Comparison of ENCODE assay signal across 30 cellular contexts in genomic region chr17:70104688-70105087, GRCh38. TPM values are rescaled to one million over a fixed set of nuclear protein-coding genes. Genes with fewer than 3 reads are reported as not detected.
"Had no signal": no experiment of that assay in that cellular context is flagged by ENCODE, and none has a peak within 500 bp of the region (broad histone marks: within the 10 kb centered on the region; RNA-seq: fewer than 3 reads in every experiment).

No MANE protein-coding gene starts in this region.

- H3K27ac Mint-ChIP-seq: activated naive CD4-positive, alpha-beta T cell treated with anti-CD3 and anti-CD28 coated beads for 36 hours; activated naive CD8-positive, alpha-beta T cell treated with anti-CD3 and anti-CD28 coated beads for 36 hours; endodermal cell; immature natural killer cell; memory B cell; naive thymus-derived CD8-positive, alpha-beta T cell; neural progenitor cell; progenitor cell of endocrine pancreas; T-helper 1 cell treated with Interleukin-12 subunit alpha and Interleukin-12 subunit beta and Interleukin-4 antibody, amounts not matched to agents 30 μg/mL and 1 μg/mL, for 36 hours; type B pancreatic cell had no signal

- DNase-seq: activated CD4-positive, alpha-beta T cell treated with anti-CD3 and anti-CD28 coated beads for 4 hours; activated CD4-positive, alpha-beta T cell treated with anti-CD3 and anti-CD28 coated beads, Interleukin-2, amount 50 U/mL, for 48 hours; activated CD8-positive, alpha-beta memory T cell treated with anti-CD3 and anti-CD28 coated beads for 24 hours; activated effector memory CD4-positive, alpha-beta T cell treated with Interleukin-2 at 50 U/mL for 16 hours; activated naive CD4-positive, alpha-beta T cell treated with anti-CD3 and anti-CD28 coated beads for 36 hours; activated naive CD8-positive, alpha-beta T cell treated with anti-CD3 and anti-CD28 coated beads for 36 hours; adrenal gland; aorta; body of pancreas; endodermal cell; foreskin fibroblast; heart left ventricle; immature natural killer cell; kidney; left colon; naive thymus-derived CD8-positive, alpha-beta T cell; right lobe of liver; stimulated activated CD4-positive, alpha-beta T cell treated with anti-CD3 and anti-CD28 coated beads, Interleukin-2, amount 100 ng/mL, for 48 hours; stimulated activated naive CD4-positive, alpha-beta T cell treated with Interleukin-2 at 50 U/mL for 16 hours; T-helper 9 cell; testis; uterus had no signal

- ATAC-seq: body of pancreas; esophagus mucosa; heart left ventricle; left colon; naive thymus-derived CD8-positive, alpha-beta T cell; right lobe of liver had no signal

- H3K27me3 ChIP-seq: adrenal gland, body of pancreas, heart left ventricle, neural progenitor cell, right lobe of liver, testis, uterus had no signal

- H3K4me3 ChIP-seq: adrenal gland, body of pancreas, coronary artery, heart left ventricle, neural progenitor cell, right lobe of liver, testis, uterus had no signal

- H3K9me3 Mint-ChIP-seq: activated naive CD4-positive, alpha-beta T cell treated with anti-CD3 and anti-CD28 coated beads for 36 hours; activated naive CD8-positive, alpha-beta T cell treated with anti-CD3 and anti-CD28 coated beads for 36 hours; endodermal cell; memory B cell; T-helper 1 cell treated with Interleukin-12 subunit alpha and Interleukin-12 subunit beta and Interleukin-4 antibody, amounts not matched to agents 30 μg/mL and 1 μg/mL, for 36 hours had no signal

- H3K36me3 Mint-ChIP-seq: activated naive CD8-positive, alpha-beta T cell treated with anti-CD3 and anti-CD28 coated beads for 36 hours; immature natural killer cell; memory B cell; naive thymus-derived CD8-positive, alpha-beta T cell; neural progenitor cell; type B pancreatic cell had no signal

- H3K4me3 Mint-ChIP-seq: activated naive CD4-positive, alpha-beta T cell treated with anti-CD3 and anti-CD28 coated beads for 36 hours; activated naive CD8-positive, alpha-beta T cell treated with anti-CD3 and anti-CD28 coated beads for 36 hours; endodermal cell; immature natural killer cell; memory B cell; naive thymus-derived CD8-positive, alpha-beta T cell; neural progenitor cell; T-helper 1 cell treated with Interleukin-12 subunit alpha and Interleukin-12 subunit beta and Interleukin-4 antibody, amounts not matched to agents 30 μg/mL and 1 μg/mL, for 36 hours; type B pancreatic cell had no signal

- H3K9ac ChIP-seq: neural progenitor cell had no signal

- H3K4me1 Mint-ChIP-seq: activated naive CD8-positive, alpha-beta T cell treated with anti-CD3 and anti-CD28 coated beads for 36 hours; memory B cell had no signal

- H3K27me3 Mint-ChIP-seq: progenitor cell of endocrine pancreas, type B pancreatic cell had no signal

- H3K4me2 ChIP-seq: neural progenitor cell had no signal

- H3K4me1 ChIP-seq: neural progenitor cell, right lobe of liver, uterus had no signal

- H3K27ac ChIP-seq: adrenal gland, body of pancreas, coronary artery, heart left ventricle, neural progenitor cell, right lobe of liver, testis, uterus, VCaP had no signal

- H3K36me3 ChIP-seq: adrenal gland, heart left ventricle, neural progenitor cell, right lobe of liver, uterus had no signal

- H3K9me3 ChIP-seq: adrenal gland, body of pancreas, heart left ventricle, right lobe of liver, testis, uterus had no signal

- H2AFZ ChIP-seq: neural progenitor cell had no signal

RNA-seq across cellular contexts. Expression of gene KCNJ16, which starts 29.7 kb away (rescaled TPM):
- total RNA-seq: activated naive CD4-positive, alpha-beta T cell treated with anti-CD3 and anti-CD28 coated beads for 36 hours; activated naive CD8-positive, alpha-beta T cell treated with anti-CD3 and anti-CD28 coated beads for 36 hours; esophagus mucosa; naive thymus-derived CD8-positive, alpha-beta T cell had no signal
- polyA plus RNA-seq: aorta; immature natural killer cell; naive thymus-derived CD8-positive, alpha-beta T cell had no signal
